Comparison of ENCODE assay signal across 22 cellular contexts in the genomic region with DNA sequence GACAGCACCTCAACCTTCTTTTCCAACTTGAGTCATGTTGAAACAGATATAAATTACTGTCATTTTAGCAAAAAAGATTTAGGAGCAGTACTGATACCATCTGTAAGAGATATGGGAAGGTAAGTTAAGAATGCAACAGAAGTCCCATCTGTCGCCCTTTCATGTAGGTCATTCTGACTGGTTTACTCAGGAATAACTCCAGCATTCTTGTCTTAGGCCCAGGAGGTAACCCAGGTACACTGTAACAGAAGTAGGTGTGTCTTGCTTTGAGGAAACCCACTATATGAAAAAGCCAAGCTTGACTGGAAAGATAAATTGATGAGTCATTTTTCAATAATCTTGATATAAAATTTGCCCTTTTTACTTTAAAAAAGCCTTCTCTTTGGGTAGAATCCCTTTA. TPM values are rescaled to one million over a fixed set of nuclear protein-coding genes. Genes with fewer than 3 reads are reported as not detected.
DNase-seq lines count a peak whose midpoint lies in the region; ATAC-seq, FAIRE-seq and TF ChIP-seq lines count a peak whose summit lies in the region.
"Had no signal": no experiment of that assay in that cellular context is flagged by ENCODE, and none has a peak within 500 bp of the region (broad histone marks: within the 10 kb centered on the region; RNA-seq: fewer than 3 reads in every experiment).

No MANE protein-coding gene starts in this region.

- H3K36me3 ChIP-seq in HepG2 (replicated peaks in 1 of 2; ENCODE audit: control insufficient read depth in 1 of 2, insufficient read depth in 2 of 2, low read length in 2 of 2) (peaks cover 22 to 56% of the 10 kb centered on the region in 2 experiments), right lobe of liver (peaks cover 8 to 32% (median 15%) of the 10 kb centered on the region in 4 donors), astrocyte (ENCODE audit: insufficient read depth, low read length) (no peaks in the 10 kb centered on the region)
- H3K36me3 ChIP-seq: MG63 had no signal

- TF ChIP-seq CTCF in HepG2 (CRISPR knock-in tag; IDR thresholded peaks at IDR 0.05) (no peak), right lobe of liver (IDR thresholded peaks at IDR 0.05) (no peak), astrocyte (IDR thresholded peaks at IDR 0.05; ENCODE audit: insufficient read depth, low read depth, low read length) (no peak)

- H3K27ac ChIP-seq in HepG2 (ENCODE audit: extremely low read length, insufficient read depth, low read length) (no peak overlapping the region), right lobe of liver (no peak overlapping the region), astrocyte (ENCODE audit: low read depth, low read length) (no peak overlapping the region)
- H3K27ac ChIP-seq: HL-60 had no signal

- H3K4me1 ChIP-seq in HepG2 (ENCODE audit: insufficient read depth, low read length) (peaks cover 42% of the 10 kb centered on the region), right lobe of liver (peaks cover 0 to 43% (median 18%) of the 10 kb centered on the region in 4 donors), astrocyte (ENCODE audit: insufficient read depth, low read length) (no peaks in the 10 kb centered on the region)

- TF ChIP-seq POLR2A in HepG2 (IDR thresholded peaks at IDR 0.05; ENCODE audit: insufficient read depth in 1 of 2, low read depth in 2 of 2, low read length in 2 of 2) (no peak), right lobe of liver (IDR thresholded peaks at IDR 0.05) (no peak)

- peak overlapping the region; percentile 16 for H3K27ac Mint-ChIP-seq in astrocyte (ENCODE audit: unreplicated experiment)
- H3K27ac Mint-ChIP-seq: B cell, H9, IgD-negative memory B cell had no signal

- POLR2A ChIA-PET in HepG2 (lab: Yijun Ruan, JAX), result no interaction called here

- no peaks in the 10 kb centered on the region for H3K9me3 ChIP-seq in HepG2 (ENCODE audit: low read length)
- H3K9me3 ChIP-seq in right lobe of liver, result no peaks in the 10 kb centered on the region
- H3K9me3 ChIP-seq in astrocyte (ENCODE audit: insufficient read depth, low read depth, low read length), result no peaks in the 10 kb centered on the region
- H3K9me3 ChIP-seq: MG63 had no signal

- no peak overlapping the region for H3K4me3 Mint-ChIP-seq in astrocyte (ENCODE audit: unreplicated experiment)
- H3K4me3 Mint-ChIP-seq: B cell, H9, IgD-negative memory B cell had no signal

- H3K36me3 Mint-ChIP-seq in astrocyte (ENCODE audit: low read depth, unreplicated experiment), result peaks cover 19% of the 10 kb centered on the region

- peaks cover 24% of the 10 kb centered on the region for H3K4me1 Mint-ChIP-seq in astrocyte (ENCODE audit: low read depth, unreplicated experiment)
- H3K4me1 Mint-ChIP-seq: B cell, IgD-negative memory B cell had no signal

- H3K4me2 ChIP-seq in HepG2 (ENCODE audit: low read depth, low read length), result no peak overlapping the region
- no peak overlapping the region for H3K4me2 ChIP-seq in astrocyte (ENCODE audit: low read length)

- H3K27me3 ChIP-seq in HepG2 (ENCODE audit: control insufficient read depth in 1 of 2, insufficient read depth in 2 of 2, low read length in 2 of 2), result no peaks in the 10 kb centered on the region
- H3K27me3 ChIP-seq in right lobe of liver, result no peaks in the 10 kb centered on the region
- no peaks in the 10 kb centered on the region for H3K27me3 ChIP-seq in astrocyte (ENCODE audit: insufficient read depth, low read length)
- H3K27me3 ChIP-seq: MG63 had no signal

- WGBS in HepG2 (ENCODE audit: low lambda C conversion rate), result 100% methylated on average over 1 of the region's 1 CpG
- WGBS in right lobe of liver (ENCODE audit: insufficient coverage, low coverage, low lambda C conversion rate, missing lambda C conversion rate), result 64% methylated on average over 1 of the region's 1 CpG

- no peaks in the 10 kb centered on the region for H3K9me3 Mint-ChIP-seq in astrocyte (ENCODE audit: unreplicated experiment)
- H3K9me3 Mint-ChIP-seq: H9, IgD-negative memory B cell had no signal

- H3K27me3 Mint-ChIP-seq in astrocyte (ENCODE audit: low read depth, unreplicated experiment), result no peaks in the 10 kb centered on the region
- H3K27me3 Mint-ChIP-seq: B cell, IgD-negative memory B cell had no signal

- no TSS peak for BruUV-seq in HepG2 (replicated peaks; lab: Mats Ljungman, UMichigan)

- FAIRE-seq in HepG2 (lab: Jason Lieb, UNC), result no peak
- no peak for FAIRE-seq in astrocyte (lab: Jason Lieb, UNC)
- FAIRE-seq: HTR-8/SVneo, RCC 7860 had no signal

- no peak for ATAC-seq in HepG2
- no peak for ATAC-seq in right lobe of liver
- no peak for ATAC-seq in GM19328 (IDR thresholded peaks at IDR 0.05; ENCODE audit: unreplicated experiment)
- no peak for ATAC-seq in HG02623 (IDR thresholded peaks at IDR 0.05; ENCODE audit: unreplicated experiment)

- H2AFZ ChIP-seq in HepG2 (ENCODE audit: low read length), result no peak overlapping the region
- H2AFZ ChIP-seq in astrocyte (ENCODE audit: low read depth, low read length), result no peak overlapping the region

- intact Hi-C loops in HepG2 (cut with micrococcal nuclease; ENCODE audit: unreplicated experiment) (no loop called here), right lobe of liver (cut with DNase I) (no loop called here), cardiac septum (cut with DNase I) (no loop called here)

- H4K20me1 ChIP-seq in HepG2 (ENCODE audit: insufficient read depth, low read length), result no peaks in the 10 kb centered on the region
- H4K20me1 ChIP-seq in astrocyte (ENCODE audit: insufficient read depth, low read length), result no peaks in the 10 kb centered on the region

- TF ChIP-seq RAD21 in HepG2 (CRISPR knock-in tag; IDR thresholded peaks at IDR 0.05), result no peak

- CTCF ChIA-PET in HepG2 (lab: Yijun Ruan, JAX; ENCODE audit: low intra/inter-chr PET ratio, low total read pairs), result no interaction called here

- DNase-seq in HepG2 (ENCODE audit: low spot score) (no peak), right lobe of liver (no peak), astrocyte (ENCODE audit: low read depth) (no peak), mucosa of gallbladder (ENCODE audit: low spot score) (peak; percentile 32), cardiac septum (ENCODE audit: low spot score) (no peak), COR-L47 (lab: John Stamatoyannopoulos, UW) (no peak)
- DNase-seq: 8988T, GDM1, H9, Karpas-422, MG63, NCI-H1092, NCI-H1436 treated with DMSO at 0.1 percent for 48 hours, NCI-H2029, SHP77 treated with DMSO at 0.1 percent for 48 hours had no signal

- H3K79me2 ChIP-seq in HepG2 (ENCODE audit: insufficient read depth, low read length), result peaks cover 30% of the 10 kb centered on the region
- H3K79me2 ChIP-seq in astrocyte (ENCODE audit: insufficient read depth, low read length), result no peaks in the 10 kb centered on the region

- in situ Hi-C loops in HepG2 (cut with HindIII; ENCODE audit: extremely low pct_ligation_motif_present, low pct_unique_long_range_greater_than_20kb), result no loop called here

- H3K9ac ChIP-seq in HepG2 (ENCODE audit: insufficient read depth, low read depth, low read length) (no peak overlapping the region), astrocyte (ENCODE audit: low read length) (no peak overlapping the region)

- H3K4me3 ChIP-seq in HepG2 (replicated peaks in 1 of 3; ENCODE audit: insufficient read depth in 1 of 3, low read depth in 2 of 3, low read length in 3 of 3), result no peak overlapping the region
- no peak overlapping the region for H3K4me3 ChIP-seq in right lobe of liver
- no peak overlapping the region for H3K4me3 ChIP-seq in astrocyte (ENCODE audit: insufficient read depth, low read depth, low read length)
- H3K4me3 ChIP-seq: MG63 had no signal

- TF ChIP-seq EP300 in HepG2 (IDR thresholded peaks at IDR 0.05; ENCODE audit: low read depth in 2 of 2, low read length in 2 of 2) (no peak), HepG2 (CRISPR knock-in tag; IDR thresholded peaks at IDR 0.05; ENCODE audit: borderline replicate concordance) (no peak)

TF ChIP-seq in HepG2, 621 proteins besides CTCF, POLR2A, EP300 and RAD21 (continues in another document):
- TF ChIP-seq NFE2L2 (IDR thresholded peaks at IDR 0.05; ENCODE audit: low read length), result peak; percentile 42; the same call in 1 of the 2 replicates
- TF ChIP-seq, protein P1, sequence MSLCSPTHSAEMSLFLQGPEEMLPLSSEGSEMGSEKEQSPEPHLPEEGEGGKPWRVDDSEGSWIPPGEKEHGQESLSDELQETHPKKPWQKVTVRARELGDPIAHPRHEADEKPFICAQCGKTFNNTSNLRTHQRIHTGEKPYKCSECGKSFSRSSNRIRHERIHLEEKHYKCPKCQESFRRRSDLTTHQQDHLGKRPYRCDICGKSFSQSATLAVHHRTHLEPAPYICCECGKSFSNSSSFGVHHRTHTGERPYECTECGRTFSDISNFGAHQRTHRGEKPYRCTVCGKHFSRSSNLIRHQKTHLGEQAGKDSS (CRISPR knock-in tag; IDR thresholded peaks at IDR 0.05; ENCODE audit: borderline replicate concordance, low read depth), result no peak

RNA-seq across cellular contexts. Expression of a gene that starts 35.4 kb away (rescaled TPM):
- total RNA-seq in HepG2 (2016; rRNA removed; fragmentation: Illumina TruSeq; extraction: Trizol) (105 and 122 TPM in 2 replicates), right lobe of liver (100 to 1,000 TPM; 127 to 220 (median 157) TPM), astrocyte (36.9 and 48.7 TPM in 2 replicates), mucosa of gallbladder (73.2 TPM), cardiac septum (199 TPM)
- 59.3 and 60.5 TPM in 2 replicates for total RNA-seq in HepG2 (2016; cell fraction: cytosol; rRNA removed; fragmentation: Illumina TruSeq; extraction: Trizol; ENCODE audit: low read depth)
- total RNA-seq in HepG2 (2016; cell fraction: insoluble cytoplasmic fraction; rRNA removed; fragmentation: Illumina TruSeq; extraction: Trizol), result 107 TPM in 2 replicates
- total RNA-seq in HepG2 (2016; cell fraction: membrane; rRNA removed; fragmentation: Illumina TruSeq; extraction: Trizol), result 105 and 112 TPM in 2 replicates
- total RNA-seq in HepG2 (2016; cell fraction: nucleus; rRNA removed; fragmentation: Illumina TruSeq; extraction: Trizol), result 52.5 and 58.8 TPM in 2 replicates
- 49.2 and 51.6 TPM in 2 replicates for polyA plus RNA-seq in HepG2 (2011; rRNA removed)
- polyA plus RNA-seq in HepG2 (2011; cell fraction: cytosol; rRNA removed), result 49.9 and 50.0 TPM in 2 replicates
- 21.6 and 21.7 TPM in 2 replicates for polyA plus RNA-seq in HepG2 (2011; cell fraction: nucleus; rRNA removed)
- 99.6 and 140 TPM in 2 replicates for polyA plus RNA-seq in HepG2 (2012)
- polyA plus RNA-seq in HepG2 (2016; cell fraction: cytosol; fragmentation: Illumina TruSeq; extraction: Trizol; ENCODE audit: low read depth), result 57.2 and 57.6 TPM in 2 replicates
- 89.8 and 107 TPM in 2 replicates for polyA plus RNA-seq in HepG2 (2016; cell fraction: insoluble cytoplasmic fraction; fragmentation: Illumina TruSeq; extraction: Trizol; ENCODE audit: low read depth)
- 68.6 and 74.3 TPM in 2 replicates for polyA plus RNA-seq in HepG2 (2016; cell fraction: membrane; fragmentation: Illumina TruSeq; extraction: Trizol; ENCODE audit: low read depth)
- polyA plus RNA-seq in HepG2 (2016; cell fraction: nucleus; fragmentation: Illumina TruSeq; extraction: Trizol; ENCODE audit: insufficient read depth, low read depth), result 44.1 and 47.6 TPM in 2 replicates
- 39.4 and 62.3 TPM in 2 replicates for polyA minus RNA-seq in HepG2 (2011; rRNA and poly(A)+ RNA removed; ENCODE audit: low replicate concordance)
- 49.2 and 52.4 TPM in 2 replicates for polyA minus RNA-seq in HepG2 (2011; cell fraction: cytosol; rRNA and poly(A)+ RNA removed)
- polyA minus RNA-seq in HepG2 (2011; cell fraction: nucleus; rRNA and poly(A)+ RNA removed), result 48.6 and 52.9 TPM in 2 replicates
